Comparison of ENCODE assay signal across 1 cellular context in the genomic region with DNA sequence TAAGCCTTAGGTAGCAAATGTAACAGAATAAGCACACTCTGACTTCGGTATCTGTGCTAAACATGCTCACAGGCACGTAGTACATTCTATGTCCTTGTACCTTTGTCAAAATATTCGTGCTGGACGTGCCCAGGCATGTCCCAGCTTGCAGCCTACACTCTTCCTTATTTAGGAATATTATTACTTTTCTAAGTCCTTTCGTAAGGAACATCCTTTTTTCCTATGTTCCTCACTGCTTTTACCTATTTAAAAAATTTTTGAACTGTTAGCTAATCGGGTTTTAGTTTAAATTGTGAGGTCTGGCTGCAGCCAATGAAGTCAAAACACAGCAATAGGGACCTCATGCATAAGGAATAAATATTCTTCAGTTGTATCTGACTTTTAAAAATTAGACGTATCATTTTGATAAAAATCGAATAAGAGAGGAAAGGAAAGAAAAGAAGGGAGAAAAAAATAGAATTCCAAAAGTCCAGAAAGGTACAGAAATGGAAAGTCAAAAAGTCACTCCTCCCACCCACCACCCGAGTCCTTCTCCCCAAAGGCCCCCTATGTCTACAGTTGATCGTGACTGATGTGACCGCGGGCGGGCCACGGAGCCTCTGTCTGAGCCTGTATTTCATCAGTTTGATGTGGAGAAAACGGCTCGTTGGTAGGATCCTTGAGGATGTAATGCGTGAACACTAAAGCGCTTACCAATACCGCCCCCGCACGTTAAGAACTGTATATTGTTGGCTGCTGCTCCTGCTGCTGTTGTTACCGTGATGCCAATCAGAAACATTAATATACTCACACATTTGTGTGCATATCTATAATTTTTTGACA.
TF ChIP-seq lines count a peak whose summit lies in the region.

No MANE protein-coding gene starts in this region.

TF ChIP-seq in GM12878, 131 proteins besides CTCF, POLR2A, EP300 and RAD21 (continued from another document and continues in another):
- TF ChIP-seq SIX5 (IDR thresholded peaks at IDR 0.05; ENCODE audit: low read depth, low read length, severe bottlenecking) (no peak), IKZF2 (IDR thresholded peaks at IDR 0.05) (peak in 1 of 2 experiments; percentile 23; a peak in 3 of 4 replicates), TCF7 (IDR thresholded peaks at IDR 0.05; ENCODE audit: borderline replicate concordance) (no peak), FOXK2 (IDR thresholded peaks at IDR 0.05) (no peak), SMAD5 (IDR thresholded peaks at IDR 0.05; ENCODE audit: low read depth) (no peak), RUNX3 (IDR thresholded peaks at IDR 0.05; ENCODE audit: low read length) (peak; percentile 23), HDGF (IDR thresholded peaks at IDR 0.05) (no peak), NRF1 (conservative IDR thresholded peaks at IDR 0.05; ENCODE audit: low read depth, low read length) (no peak), EED (IDR thresholded peaks at IDR 0.05; ENCODE audit: low read depth) (no peak; the same call in 1 of the 2 replicates), HCFC1 (IDR thresholded peaks at IDR 0.05; ENCODE audit: low read length) (no peak), PBX3 (IDR thresholded peaks at IDR 0.05; ENCODE audit: insufficient replicate concordance, low read depth, low read length) (no peak), CBX3 (IDR thresholded peaks at IDR 0.05; ENCODE audit: borderline replicate concordance, low read depth) (no peak), BACH1 (IDR thresholded peaks at IDR 0.05; ENCODE audit: borderline replicate concordance) (no peak; the same call in 1 of the 2 replicates), WRNIP1 (IDR thresholded peaks at IDR 0.05; ENCODE audit: borderline replicate concordance, low read depth, low read length) (no peak), CEBPB (IDR thresholded peaks at IDR 0.05; ENCODE audit: borderline replicate concordance in 1 of 2, low read depth in 2 of 2, low read length in 2 of 2) (peak in 1 of 2 experiments; percentile 39; a peak in 1 of 4 replicates), CEBPZ (IDR thresholded peaks at IDR 0.05; ENCODE audit: low read depth, low read length) (no peak), SREBF1 (IDR thresholded peaks at IDR 0.05; ENCODE audit: low read length) (no peak), CBFB (IDR thresholded peaks at IDR 0.05; ENCODE audit: low read depth) (0 out of 2 replicates have a peak, but pooled peaks have one; percentile 10), CHD2 (IDR thresholded peaks at IDR 0.05; ENCODE audit: borderline replicate concordance, low read depth, low read length) (no peak), EGR1 (IDR thresholded peaks at IDR 0.05; ENCODE audit: borderline replicate concordance in 1 of 2, low read depth in 2 of 2, low read length in 2 of 2) (peak in 1 of 2 experiments; percentile 90; a peak in 2 of 3 replicates), MAX (IDR thresholded peaks at IDR 0.05; ENCODE audit: low read depth, low read length) (peak; percentile 10; the same call in 1 of the 2 replicates), KAT2A (conservative IDR thresholded peaks at IDR 0.05; ENCODE audit: control insufficient read depth, low read depth, low read length) (no peak), KLF5 (IDR thresholded peaks at IDR 0.05; ENCODE audit: partially characterized antibody) (no peak), SP1 (IDR thresholded peaks at IDR 0.05; ENCODE audit: low read depth, low read length) (no peak), SUZ12 (IDR thresholded peaks at IDR 0.05; ENCODE audit: unreplicated experiment) (no peak)
- TF ChIP-seq, protein P1, sequence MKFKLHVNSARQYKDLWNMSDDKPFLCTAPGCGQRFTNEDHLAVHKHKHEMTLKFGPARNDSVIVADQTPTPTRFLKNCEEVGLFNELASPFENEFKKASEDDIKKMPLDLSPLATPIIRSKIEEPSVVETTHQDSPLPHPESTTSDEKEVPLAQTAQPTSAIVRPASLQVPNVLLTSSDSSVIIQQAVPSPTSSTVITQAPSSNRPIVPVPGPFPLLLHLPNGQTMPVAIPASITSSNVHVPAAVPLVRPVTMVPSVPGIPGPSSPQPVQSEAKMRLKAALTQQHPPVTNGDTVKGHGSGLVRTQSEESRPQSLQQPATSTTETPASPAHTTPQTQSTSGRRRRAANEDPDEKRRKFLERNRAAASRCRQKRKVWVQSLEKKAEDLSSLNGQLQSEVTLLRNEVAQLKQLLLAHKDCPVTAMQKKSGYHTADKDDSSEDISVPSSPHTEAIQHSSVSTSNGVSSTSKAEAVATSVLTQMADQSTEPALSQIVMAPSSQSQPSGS (IDR thresholded peaks at IDR 0.05; ENCODE audit: low read length): peak; percentile 34; the same call in 1 of the 2 replicates
- TF ChIP-seq, protein P2, sequence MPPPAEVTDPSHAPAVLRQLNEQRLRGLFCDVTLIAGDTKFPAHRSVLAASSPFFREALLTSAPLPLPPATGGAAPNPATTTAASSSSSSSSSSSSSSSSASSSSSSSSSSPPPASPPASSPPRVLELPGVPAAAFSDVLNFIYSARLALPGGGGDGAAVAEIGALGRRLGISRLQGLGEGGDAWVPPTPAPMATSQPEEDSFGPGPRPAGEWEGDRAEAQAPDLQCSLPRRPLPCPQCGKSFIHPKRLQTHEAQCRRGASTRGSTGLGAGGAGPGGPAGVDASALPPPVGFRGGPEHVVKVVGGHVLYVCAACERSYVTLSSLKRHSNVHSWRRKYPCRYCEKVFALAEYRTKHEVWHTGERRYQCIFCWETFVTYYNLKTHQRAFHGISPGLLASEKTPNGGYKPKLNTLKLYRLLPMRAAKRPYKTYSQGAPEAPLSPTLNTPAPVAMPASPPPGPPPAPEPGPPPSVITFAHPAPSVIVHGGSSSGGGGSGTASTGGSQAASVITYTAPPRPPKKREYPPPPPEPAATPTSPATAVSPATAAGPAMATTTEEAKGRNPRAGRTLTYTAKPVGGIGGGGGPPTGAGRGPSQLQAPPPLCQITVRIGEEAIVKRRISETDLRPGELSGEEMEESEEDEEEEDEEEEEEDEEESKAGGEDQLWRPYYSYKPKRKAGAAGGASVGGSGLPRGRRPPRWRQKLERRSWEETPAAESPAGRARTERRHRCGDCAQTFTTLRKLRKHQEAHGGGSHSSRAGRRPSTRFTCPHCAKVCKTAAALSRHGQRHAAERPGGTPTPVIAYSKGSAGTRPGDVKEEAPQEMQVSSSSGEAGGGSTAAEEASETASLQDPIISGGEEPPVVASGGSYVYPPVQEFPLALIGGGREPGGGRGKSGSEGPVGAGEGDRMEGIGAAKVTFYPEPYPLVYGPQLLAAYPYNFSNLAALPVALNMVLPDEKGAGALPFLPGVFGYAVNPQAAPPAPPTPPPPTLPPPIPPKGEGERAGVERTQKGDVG (CRISPR knock-in tag; IDR thresholded peaks at IDR 0.05): no peak
- TF ChIP-seq, protein P3, sequence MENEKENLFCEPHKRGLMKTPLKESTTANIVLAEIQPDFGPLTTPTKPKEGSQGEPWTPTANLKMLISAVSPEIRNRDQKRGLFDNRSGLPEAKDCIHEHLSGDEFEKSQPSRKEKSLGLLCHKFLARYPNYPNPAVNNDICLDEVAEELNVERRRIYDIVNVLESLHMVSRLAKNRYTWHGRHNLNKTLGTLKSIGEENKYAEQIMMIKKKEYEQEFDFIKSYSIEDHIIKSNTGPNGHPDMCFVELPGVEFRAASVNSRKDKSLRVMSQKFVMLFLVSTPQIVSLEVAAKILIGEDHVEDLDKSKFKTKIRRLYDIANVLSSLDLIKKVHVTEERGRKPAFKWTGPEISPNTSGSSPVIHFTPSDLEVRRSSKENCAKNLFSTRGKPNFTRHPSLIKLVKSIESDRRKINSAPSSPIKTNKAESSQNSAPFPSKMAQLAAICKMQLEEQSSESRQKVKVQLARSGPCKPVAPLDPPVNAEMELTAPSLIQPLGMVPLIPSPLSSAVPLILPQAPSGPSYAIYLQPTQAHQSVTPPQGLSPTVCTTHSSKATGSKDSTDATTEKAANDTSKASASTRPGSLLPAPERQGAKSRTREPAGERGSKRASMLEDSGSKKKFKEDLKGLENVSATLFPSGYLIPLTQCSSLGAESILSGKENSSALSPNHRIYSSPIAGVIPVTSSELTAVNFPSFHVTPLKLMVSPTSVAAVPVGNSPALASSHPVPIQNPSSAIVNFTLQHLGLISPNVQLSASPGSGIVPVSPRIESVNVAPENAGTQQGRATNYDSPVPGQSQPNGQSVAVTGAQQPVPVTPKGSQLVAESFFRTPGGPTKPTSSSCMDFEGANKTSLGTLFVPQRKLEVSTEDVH (IDR thresholded peaks at IDR 0.05; ENCODE audit: low read depth, partially characterized antibody): no peak
- TF ChIP-seq, protein P4, sequence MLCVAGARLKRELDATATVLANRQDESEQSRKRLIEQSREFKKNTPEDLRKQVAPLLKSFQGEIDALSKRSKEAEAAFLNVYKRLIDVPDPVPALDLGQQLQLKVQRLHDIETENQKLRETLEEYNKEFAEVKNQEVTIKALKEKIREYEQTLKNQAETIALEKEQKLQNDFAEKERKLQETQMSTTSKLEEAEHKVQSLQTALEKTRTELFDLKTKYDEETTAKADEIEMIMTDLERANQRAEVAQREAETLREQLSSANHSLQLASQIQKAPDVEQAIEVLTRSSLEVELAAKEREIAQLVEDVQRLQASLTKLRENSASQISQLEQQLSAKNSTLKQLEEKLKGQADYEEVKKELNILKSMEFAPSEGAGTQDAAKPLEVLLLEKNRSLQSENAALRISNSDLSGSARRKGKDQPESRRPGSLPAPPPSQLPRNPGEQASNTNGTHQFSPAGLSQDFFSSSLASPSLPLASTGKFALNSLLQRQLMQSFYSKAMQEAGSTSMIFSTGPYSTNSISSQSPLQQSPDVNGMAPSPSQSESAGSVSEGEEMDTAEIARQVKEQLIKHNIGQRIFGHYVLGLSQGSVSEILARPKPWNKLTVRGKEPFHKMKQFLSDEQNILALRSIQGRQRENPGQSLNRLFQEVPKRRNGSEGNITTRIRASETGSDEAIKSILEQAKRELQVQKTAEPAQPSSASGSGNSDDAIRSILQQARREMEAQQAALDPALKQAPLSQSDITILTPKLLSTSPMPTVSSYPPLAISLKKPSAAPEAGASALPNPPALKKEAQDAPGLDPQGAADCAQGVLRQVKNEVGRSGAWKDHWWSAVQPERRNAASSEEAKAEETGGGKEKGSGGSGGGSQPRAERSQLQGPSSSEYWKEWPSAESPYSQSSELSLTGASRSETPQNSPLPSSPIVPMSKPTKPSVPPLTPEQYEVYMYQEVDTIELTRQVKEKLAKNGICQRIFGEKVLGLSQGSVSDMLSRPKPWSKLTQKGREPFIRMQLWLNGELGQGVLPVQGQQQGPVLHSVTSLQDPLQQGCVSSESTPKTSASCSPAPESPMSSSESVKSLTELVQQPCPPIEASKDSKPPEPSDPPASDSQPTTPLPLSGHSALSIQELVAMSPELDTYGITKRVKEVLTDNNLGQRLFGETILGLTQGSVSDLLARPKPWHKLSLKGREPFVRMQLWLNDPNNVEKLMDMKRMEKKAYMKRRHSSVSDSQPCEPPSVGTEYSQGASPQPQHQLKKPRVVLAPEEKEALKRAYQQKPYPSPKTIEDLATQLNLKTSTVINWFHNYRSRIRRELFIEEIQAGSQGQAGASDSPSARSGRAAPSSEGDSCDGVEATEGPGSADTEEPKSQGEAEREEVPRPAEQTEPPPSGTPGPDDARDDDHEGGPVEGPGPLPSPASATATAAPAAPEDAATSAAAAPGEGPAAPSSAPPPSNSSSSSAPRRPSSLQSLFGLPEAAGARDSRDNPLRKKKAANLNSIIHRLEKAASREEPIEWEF (IDR thresholded peaks at IDR 0.05; ENCODE audit: insufficient replicate concordance, low read depth, low read length): no peak
- TF ChIP-seq, protein P5, sequence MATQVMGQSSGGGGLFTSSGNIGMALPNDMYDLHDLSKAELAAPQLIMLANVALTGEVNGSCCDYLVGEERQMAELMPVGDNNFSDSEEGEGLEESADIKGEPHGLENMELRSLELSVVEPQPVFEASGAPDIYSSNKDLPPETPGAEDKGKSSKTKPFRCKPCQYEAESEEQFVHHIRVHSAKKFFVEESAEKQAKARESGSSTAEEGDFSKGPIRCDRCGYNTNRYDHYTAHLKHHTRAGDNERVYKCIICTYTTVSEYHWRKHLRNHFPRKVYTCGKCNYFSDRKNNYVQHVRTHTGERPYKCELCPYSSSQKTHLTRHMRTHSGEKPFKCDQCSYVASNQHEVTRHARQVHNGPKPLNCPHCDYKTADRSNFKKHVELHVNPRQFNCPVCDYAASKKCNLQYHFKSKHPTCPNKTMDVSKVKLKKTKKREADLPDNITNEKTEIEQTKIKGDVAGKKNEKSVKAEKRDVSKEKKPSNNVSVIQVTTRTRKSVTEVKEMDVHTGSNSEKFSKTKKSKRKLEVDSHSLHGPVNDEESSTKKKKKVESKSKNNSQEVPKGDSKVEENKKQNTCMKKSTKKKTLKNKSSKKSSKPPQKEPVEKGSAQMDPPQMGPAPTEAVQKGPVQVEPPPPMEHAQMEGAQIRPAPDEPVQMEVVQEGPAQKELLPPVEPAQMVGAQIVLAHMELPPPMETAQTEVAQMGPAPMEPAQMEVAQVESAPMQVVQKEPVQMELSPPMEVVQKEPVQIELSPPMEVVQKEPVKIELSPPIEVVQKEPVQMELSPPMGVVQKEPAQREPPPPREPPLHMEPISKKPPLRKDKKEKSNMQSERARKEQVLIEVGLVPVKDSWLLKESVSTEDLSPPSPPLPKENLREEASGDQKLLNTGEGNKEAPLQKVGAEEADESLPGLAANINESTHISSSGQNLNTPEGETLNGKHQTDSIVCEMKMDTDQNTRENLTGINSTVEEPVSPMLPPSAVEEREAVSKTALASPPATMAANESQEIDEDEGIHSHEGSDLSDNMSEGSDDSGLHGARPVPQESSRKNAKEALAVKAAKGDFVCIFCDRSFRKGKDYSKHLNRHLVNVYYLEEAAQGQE (IDR thresholded peaks at IDR 0.05; ENCODE audit: low read depth, low read length): no peak
